Comparison of ENCODE assay signal across 12 cellular contexts in genomic region chr15:97981758-97982157, GRCh38. TPM values are rescaled to one million over a fixed set of nuclear protein-coding genes. Genes with fewer than 3 reads are reported as not detected.
DNase-seq lines count a peak whose midpoint lies in the region; ATAC-seq and TF ChIP-seq lines count a peak whose summit lies in the region.
"Had no signal": no experiment of that assay in that cellular context is flagged by ENCODE, and none has a peak within 500 bp of the region (broad histone marks: within the 10 kb centered on the region; RNA-seq: fewer than 3 reads in every experiment).

No MANE protein-coding gene starts in this region.

- intact Hi-C loops in CD4-positive, alpha-beta T cell (cut with DNase I, micrococcal nuclease), result no loop called here
- intact Hi-C loops in sigmoid colon (cut with DNase I), result no loop called here

- TF ChIP-seq CTCF in CD4-positive, alpha-beta T cell (IDR thresholded peaks at IDR 0.05), result no peak
- TF ChIP-seq CTCF in sigmoid colon (IDR thresholded peaks at IDR 0.05), result no peak
- no peak for TF ChIP-seq CTCF in chondrocyte (IDR thresholded peaks at IDR 0.05)
- no peak for TF ChIP-seq CTCF in omental fat pad (IDR thresholded peaks at IDR 0.05)

- peak overlapping the region; percentile 87 for H3K27ac Mint-ChIP-seq in activated CD4-positive, alpha-beta T cell treated with anti-CD3 and anti-CD28 coated beads, Interleukin-2, amount 10 ng/mL, durations not matched to agents 7 days and 5 days
- peak overlapping the region; percentile 37 for H3K27ac Mint-ChIP-seq in CD4-positive, alpha-beta T cell
- no peak overlapping the region for H3K27ac Mint-ChIP-seq in chondrocyte (ENCODE audit: unreplicated experiment)
- H3K27ac Mint-ChIP-seq: B cell; CD8-positive, alpha-beta memory T cell had no signal

- TF ChIP-seq POLR2A in sigmoid colon (IDR thresholded peaks at IDR 0.05), result no peak

- ATAC-seq in CD4-positive, alpha-beta T cell (ENCODE audit: poor library complexity), result no peak
- ATAC-seq in omental fat pad (ENCODE audit: low FRiP score), result no peak

- peaks cover 20% of the 10 kb centered on the region for H3K4me1 Mint-ChIP-seq in activated CD4-positive, alpha-beta T cell treated with anti-CD3 and anti-CD28 coated beads, Interleukin-2, amount 10 ng/mL, durations not matched to agents 7 days and 5 days
- peaks cover 25% of the 10 kb centered on the region for H3K4me1 Mint-ChIP-seq in CD4-positive, alpha-beta T cell (ENCODE audit: low read depth)
- H3K4me1 Mint-ChIP-seq in chondrocyte (ENCODE audit: low read depth), result peaks cover 22% of the 10 kb centered on the region
- H3K4me1 Mint-ChIP-seq: B cell; CD8-positive, alpha-beta memory T cell had no signal

- no peak overlapping the region for H3K27ac ChIP-seq in CD4-positive, alpha-beta T cell (ENCODE audit: low read depth, low read length)
- peak overlapping the region in 3 of 4 donors; percentile 43 to 65 (median 58) for H3K27ac ChIP-seq in sigmoid colon
- H3K27ac ChIP-seq: BLaER1 treated with 17β-estradiol and CSF1 and Interleukin-3, amounts not matched to agents 10 nM and 100 nM had no signal

- no peaks in the 10 kb centered on the region for H3K27me3 Mint-ChIP-seq in activated CD4-positive, alpha-beta T cell treated with anti-CD3 and anti-CD28 coated beads, Interleukin-2, amount 10 ng/mL, durations not matched to agents 7 days and 5 days
- H3K27me3 Mint-ChIP-seq in CD4-positive, alpha-beta T cell, result no peaks in the 10 kb centered on the region
- no peaks in the 10 kb centered on the region for H3K27me3 Mint-ChIP-seq in chondrocyte (ENCODE audit: low read depth)
- H3K27me3 Mint-ChIP-seq: B cell; CD8-positive, alpha-beta memory T cell had no signal

- TF ChIP-seq EP300 in sigmoid colon (IDR thresholded peaks at IDR 0.05), result no peak

- H3K9me3 ChIP-seq in CD4-positive, alpha-beta T cell (ENCODE audit: control insufficient read depth, low read length), result no peaks in the 10 kb centered on the region
- H3K9me3 ChIP-seq in sigmoid colon, result peaks cover 0 to 1% (median 0%) of the 10 kb centered on the region in 4 donors

- peaks cover 9% of the 10 kb centered on the region for H3K9me3 Mint-ChIP-seq in activated CD4-positive, alpha-beta T cell treated with anti-CD3 and anti-CD28 coated beads, Interleukin-2, amount 10 ng/mL, durations not matched to agents 7 days and 5 days
- peaks cover 11% of the 10 kb centered on the region for H3K9me3 Mint-ChIP-seq in CD4-positive, alpha-beta T cell
- peaks cover 7% of the 10 kb centered on the region for H3K9me3 Mint-ChIP-seq in chondrocyte (ENCODE audit: low read depth)

- H3K4me1 ChIP-seq in sigmoid colon, result peaks cover 0 to 51% (median 44%) of the 10 kb centered on the region in 4 donors

- no peak for DNase-seq in activated CD4-positive, alpha-beta T cell treated with anti-CD3 and anti-CD28 coated beads, Interleukin-2, amount 10 ng/mL, durations not matched to agents 7 days and 5 days
- DNase-seq in activated CD4-positive, alpha-beta T cell treated with anti-CD3 and anti-CD28 coated beads, Interleukin-2, amount 50 U/mL, for 4 hours, result no peak
- no peak for DNase-seq in CD4-positive, alpha-beta T cell
- DNase-seq in NCI-H146 treated with DMSO at 0.1 percent for 48 hours (lab: John Stamatoyannopoulos, UW; ENCODE audit: unreplicated experiment) (peak; percentile 9), sigmoid colon (no peak), chondrocyte (ENCODE audit: low spot score) (no peak), omental fat pad (ENCODE audit: low spot score) (no peak)
- DNase-seq: Caco-2; CD8-positive, alpha-beta memory T cell; H9 had no signal

- peaks cover 0 to 10% (median 0%) of the 10 kb centered on the region in 4 donors for H3K36me3 ChIP-seq in sigmoid colon

- H3K36me3 Mint-ChIP-seq in activated CD4-positive, alpha-beta T cell treated with anti-CD3 and anti-CD28 coated beads, Interleukin-2, amount 10 ng/mL, durations not matched to agents 7 days and 5 days (ENCODE audit: low read depth), result no peaks in the 10 kb centered on the region
- peaks cover 5% of the 10 kb centered on the region for H3K36me3 Mint-ChIP-seq in CD4-positive, alpha-beta T cell (ENCODE audit: low read depth)
- no peaks in the 10 kb centered on the region for H3K36me3 Mint-ChIP-seq in chondrocyte (ENCODE audit: low read depth)

- CTCF ChIA-PET in activated CD4-positive, alpha-beta T cell treated with anti-CD3 and anti-CD28 coated beads, Interleukin-2, amount 10 ng/mL, durations not matched to agents 7 days and 5 days (lab: Charles Lee), result no interaction called here
- CTCF ChIA-PET in CD4-positive, alpha-beta T cell (lab: Charles Lee), result no interaction called here

- no peaks in the 10 kb centered on the region for H3K27me3 ChIP-seq in CD4-positive, alpha-beta T cell (ENCODE audit: control insufficient read depth, insufficient read depth, low read length)
- H3K27me3 ChIP-seq in sigmoid colon, result no peaks in the 10 kb centered on the region
- H3K27me3 ChIP-seq: BLaER1 treated with 17β-estradiol and CSF1 and Interleukin-3, amounts not matched to agents 10 nM and 100 nM had no signal

- no peak overlapping the region for H3K4me3 Mint-ChIP-seq in activated CD4-positive, alpha-beta T cell treated with anti-CD3 and anti-CD28 coated beads, Interleukin-2, amount 10 ng/mL, durations not matched to agents 7 days and 5 days
- no peak overlapping the region for H3K4me3 Mint-ChIP-seq in CD4-positive, alpha-beta T cell
- no peak overlapping the region for H3K4me3 Mint-ChIP-seq in chondrocyte (ENCODE audit: unreplicated experiment)
- H3K4me3 Mint-ChIP-seq: B cell; CD8-positive, alpha-beta memory T cell; H9 had no signal

- WGBS in sigmoid colon, 2 donors, result 86 to 89% methylated on average over 1 of the region's 1 CpG

- no peak overlapping the region for H3K4me3 ChIP-seq in sigmoid colon
- H3K4me3 ChIP-seq: BLaER1 treated with 17β-estradiol and CSF1 and Interleukin-3, amounts not matched to agents 10 nM and 100 nM had no signal

- POLR2A ChIA-PET in activated CD4-positive, alpha-beta T cell treated with anti-CD3 and anti-CD28 coated beads, Interleukin-2, amount 10 ng/mL, durations not matched to agents 7 days and 5 days (lab: Charles Lee), result no interaction called here
- POLR2A ChIA-PET in CD4-positive, alpha-beta T cell (lab: Charles Lee), result no interaction called here

RNA-seq across cellular contexts. Expression of gene ARRDC4, which starts 21.3 kb away (rescaled TPM):
- total RNA-seq in activated CD4-positive, alpha-beta T cell treated with anti-CD3 and anti-CD28 coated beads, Interleukin-2, amount 10 ng/mL, durations not matched to agents 7 days and 5 days, result under 1 TPM; 0.52 to 0.56 TPM
- total RNA-seq in CD4-positive, alpha-beta T cell, result 1 to 10 TPM; 3.5 TPM
- total RNA-seq in sigmoid colon, result 100 to 1,000 TPM; 116 to 205 (median 170) TPM
- polyA plus RNA-seq in sigmoid colon, result 100 to 1,000 TPM in 1 of 3 donors, 10 to 100 TPM in 2; 26.4 to 143 (median 58.3) TPM
- 4.9 to 20.6 TPM (median 5.5 TPM) in 3 replicates for total RNA-seq in chondrocyte
- 10 to 100 TPM; 20.9 to 50.6 (median 33.5) TPM for total RNA-seq in omental fat pad
